24 cellular contexts compared by ENCODE assay signal in the genomic region with DNA sequence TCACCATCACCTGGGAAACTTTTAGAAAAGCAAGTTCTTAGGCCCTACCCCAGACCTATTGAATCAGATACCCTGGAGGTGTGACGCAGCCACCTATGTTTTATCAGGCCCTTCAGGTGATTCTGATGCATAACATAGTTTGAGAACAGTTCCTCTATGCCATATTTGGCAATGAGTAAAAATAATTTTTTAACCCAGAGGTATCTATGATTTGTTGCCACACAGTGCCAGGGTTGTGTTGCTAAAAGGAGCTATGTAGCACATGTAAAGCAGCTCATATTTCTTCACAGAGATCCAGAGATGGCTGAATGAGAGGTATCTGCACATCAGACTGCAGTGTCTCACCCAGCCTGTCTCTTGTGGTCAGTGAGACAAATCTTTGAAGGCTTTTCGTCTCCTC.
"Had no signal": no experiment of that assay in that cellular context is flagged by ENCODE, and none has a peak within 500 bp of the region (broad histone marks: within the 10 kb centered on the region; RNA-seq: fewer than 3 reads in every experiment).

No MANE protein-coding gene starts in this region.

- H3K27me3 Mint-ChIP-seq: dendritic cell treated with granulocyte-macrophage colony-stimulating factor and Interleukin-4, amounts not matched to agents 40 ng/mL and 50 ng/mL, for 4 days; effector memory CD8-positive, alpha-beta T cell had no signal

- DNase-seq: colonic mucosa; cortex of kidney; dermis blood vessel endothelial cell; dorsolateral prefrontal cortex; effector CD4-positive, alpha-beta T cell; effector CD8-positive, alpha-beta T cell; effector memory CD4-positive, alpha-beta T cell; effector memory CD8-positive, alpha-beta T cell; endodermal cell; erythroblast; esophagus squamous epithelium; foreskin fibroblast; foreskin keratinocyte; gastrocnemius medialis; glutamatergic neuron; head of caudate nucleus; heart left ventricle; heart right ventricle had no signal

- H3K4me3 ChIP-seq: colonic mucosa, coronary artery, dorsolateral prefrontal cortex, esophagus muscularis mucosa, esophagus squamous epithelium, gastrocnemius medialis, gastroesophageal sphincter, heart left ventricle, heart right ventricle had no signal

- H3K27ac Mint-ChIP-seq: dendritic cell treated with granulocyte-macrophage colony-stimulating factor and Interleukin-4, amounts not matched to agents 40 ng/mL and 50 ng/mL, for 4 days; effector memory CD8-positive, alpha-beta T cell; endodermal cell had no signal

- H3K4me1 ChIP-seq: colonic mucosa, esophagus muscularis mucosa, foreskin keratinocyte, gastrocnemius medialis, gastroesophageal sphincter, heart left ventricle, heart right ventricle had no signal

- H3K9me3 ChIP-seq: colonic mucosa, esophagus muscularis mucosa, esophagus squamous epithelium, gastrocnemius medialis, gastroesophageal sphincter, heart left ventricle, heart right ventricle had no signal

- H3K9me3 Mint-ChIP-seq: dendritic cell treated with granulocyte-macrophage colony-stimulating factor and Interleukin-4, amounts not matched to agents 40 ng/mL and 50 ng/mL, for 4 days; endodermal cell had no signal

- H3K36me3 ChIP-seq: colonic mucosa, esophagus muscularis mucosa, gastrocnemius medialis, gastroesophageal sphincter, heart left ventricle, heart right ventricle had no signal

- H3K27ac ChIP-seq: colonic mucosa, coronary artery, dorsolateral prefrontal cortex, epithelial cell of prostate, esophagus muscularis mucosa, esophagus squamous epithelium, foreskin keratinocyte, gastrocnemius medialis, gastroesophageal sphincter, heart left ventricle, heart right ventricle had no signal

- H3K27me3 ChIP-seq: colonic mucosa, dorsolateral prefrontal cortex, esophagus muscularis mucosa, esophagus squamous epithelium, foreskin keratinocyte, gastrocnemius medialis, gastroesophageal sphincter, heart left ventricle, heart right ventricle had no signal

- H3K4me3 Mint-ChIP-seq: dendritic cell treated with granulocyte-macrophage colony-stimulating factor and Interleukin-4, amounts not matched to agents 40 ng/mL and 50 ng/mL, for 4 days; effector memory CD8-positive, alpha-beta T cell; endodermal cell had no signal

- ATAC-seq: effector memory CD8-positive, alpha-beta T cell; esophagus mucosa; foreskin keratinocyte; gastrocnemius medialis; gastroesophageal sphincter; heart left ventricle; heart right ventricle had no signal
